Comparison of ENCODE assay signal across 18 cellular contexts in the genomic region with DNA sequence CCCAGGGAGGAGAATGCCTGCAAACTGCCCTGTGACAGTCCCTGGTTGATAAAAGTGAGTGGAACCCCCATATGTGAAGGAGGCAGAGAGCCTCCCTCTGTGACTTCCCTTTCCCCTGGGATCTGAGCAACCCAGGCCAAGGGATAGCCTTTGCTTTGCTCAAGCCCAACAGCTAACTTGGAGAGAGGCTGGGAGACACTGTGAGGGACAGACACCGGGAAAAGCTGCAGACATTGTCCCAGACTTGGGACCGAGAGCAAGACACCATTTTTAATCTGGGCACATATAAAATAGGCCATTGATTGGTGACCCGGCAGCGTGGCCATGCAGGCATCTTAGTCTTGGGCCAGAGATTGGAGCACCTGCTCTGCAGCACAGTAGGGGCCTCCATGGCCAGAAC.
DNase-seq lines count a peak whose midpoint lies in the region; TF ChIP-seq lines count a peak whose summit lies in the region.
"Had no signal": no experiment of that assay in that cellular context is flagged by ENCODE, and none has a peak within 500 bp of the region (broad histone marks: within the 10 kb centered on the region; RNA-seq: fewer than 3 reads in every experiment).

No MANE protein-coding gene starts in this region.

- TF ChIP-seq CTCF in right atrium auricular region (IDR thresholded peaks at IDR 0.05) (no peak), esophagus muscularis mucosa (IDR thresholded peaks at IDR 0.05) (no peak), A673 (conservative IDR thresholded peaks at IDR 0.05; ENCODE audit: low read depth, low read length) (no peak)

- peak overlapping the region; percentile 45 for H2AK5ac ChIP-seq in neuronal stem cell (ENCODE audit: low read depth, low read length)

- no TSS peak for BruUV-seq in A673 (replicated peaks; lab: Mats Ljungman, UMichigan)

- H2AFZ ChIP-seq in neuronal stem cell (ENCODE audit: low read length): no peak overlapping the region
- H2AFZ ChIP-seq: GM23248 had no signal

- no peak overlapping the region for H3K23ac ChIP-seq in neuronal stem cell (ENCODE audit: low read depth, low read length, poor library complexity)

- DNase-seq in right atrium auricular region (ENCODE audit: low spot score) (peak; percentile 21), cardiac septum (ENCODE audit: low spot score) (no peak), esophagus muscularis mucosa (ENCODE audit: extremely low spot score) (peak; percentile 60), neuronal stem cell (ENCODE audit: low spot score) (no peak), A673 (ENCODE audit: low spot score) (no peak), HuH-7 (ENCODE audit: low spot score) (no peak)
- DNase-seq: 8988T; C1 segment of cervical spinal cord; Calu3; CD4-positive, alpha-beta memory T cell; COR-L47; DMS53; DMS79 treated with DMSO at 0.1 percent for 48 hours; GF-D8; GM23248; H7; HCEC 1CT had no signal

- no peak overlapping the region for H4K8ac ChIP-seq in neuronal stem cell (ENCODE audit: low read depth, low read length)

- H3K36me3 ChIP-seq in right atrium auricular region (no peaks in the 10 kb centered on the region), esophagus muscularis mucosa (no peaks in the 10 kb centered on the region), neuronal stem cell (replicated peaks in 1 of 2; ENCODE audit: control insufficient read depth in 2 of 2, insufficient read depth in 2 of 2, low read length in 2 of 2) (no peaks in the 10 kb centered on the region), A673 (ENCODE audit: insufficient read depth, low read length, poor library complexity, severe bottlenecking) (no peaks in the 10 kb centered on the region)

- no peak overlapping the region for H3K4ac ChIP-seq in neuronal stem cell (ENCODE audit: low read length)

- H3K9ac ChIP-seq in neuronal stem cell (ENCODE audit: low read depth, low read length, poor library complexity): no peak overlapping the region
- H3K9ac ChIP-seq: GM23248 had no signal

- no peaks in the 10 kb centered on the region for H3K79me1 ChIP-seq in neuronal stem cell (ENCODE audit: low read depth, low read length)

- H3K4me1 ChIP-seq in right atrium auricular region (no peaks in the 10 kb centered on the region), esophagus muscularis mucosa (no peaks in the 10 kb centered on the region), neuronal stem cell (ENCODE audit: control insufficient read depth in 2 of 2, insufficient read depth in 1 of 2, low read depth in 1 of 2, low read length in 2 of 2) (no peaks in the 10 kb centered on the region), A673 (ENCODE audit: insufficient read depth, low read length, poor library complexity, severe bottlenecking) (no peaks in the 10 kb centered on the region)
- H3K4me1 ChIP-seq: A549 had no signal

- no peak overlapping the region for H3K14ac ChIP-seq in neuronal stem cell (ENCODE audit: low read length)

- H3K18ac ChIP-seq in neuronal stem cell (ENCODE audit: low read length): no peak overlapping the region

- no peak overlapping the region for H3K4me2 ChIP-seq in neuronal stem cell (ENCODE audit: insufficient read depth, low read length, poor library complexity, severe bottlenecking)
- H3K4me2 ChIP-seq: A549 had no signal

- CTCF ChIA-PET in A673 (lab: Charles Lee): no interaction called here

- H3K27ac ChIP-seq in right atrium auricular region (no peak overlapping the region), esophagus muscularis mucosa (replicated peaks in 1 of 4) (no peak overlapping the region), neuronal stem cell (replicated peaks; ENCODE audit: low read length) (no peak overlapping the region), A673 (ENCODE audit: low read depth, low read length, poor library complexity, severe bottlenecking) (no peak overlapping the region)
- H3K27ac ChIP-seq: A549, GM23248 had no signal

- no peak overlapping the region for H2BK120ac ChIP-seq in neuronal stem cell (ENCODE audit: low read depth, low read length)

- no peak overlapping the region for H2BK12ac ChIP-seq in neuronal stem cell (ENCODE audit: low read length)

- WGBS in esophagus muscularis mucosa: 100% methylated on average over 2 of the region's 4 CpGs
- WGBS in neuronal stem cell (ENCODE audit: extremely low coverage in 2 of 2, insufficient read length in 2 of 2, insufficient replicate concordance in 1 of 2), 2 donors: no CpG with 5 or more reads among the region's 4 CpGs

- H4K91ac ChIP-seq in neuronal stem cell (ENCODE audit: low read depth, low read length, poor library complexity): no peak overlapping the region

- intact Hi-C loops in cardiac septum (cut with DNase I) (no loop called here), esophagus muscularis mucosa (cut with DNase I) (no loop called here), A673 (cut with micrococcal nuclease; ENCODE audit: unreplicated experiment) (no loop called here)

- H2BK15ac ChIP-seq in neuronal stem cell (ENCODE audit: low read length): no peak overlapping the region

- TF ChIP-seq EP300 in esophagus muscularis mucosa (IDR thresholded peaks at IDR 0.05): no peak

- TF ChIP-seq POLR2A in esophagus muscularis mucosa (IDR thresholded peaks at IDR 0.05; ENCODE audit: low read depth): no peak

- H3K4me3 ChIP-seq in right atrium auricular region: no peak overlapping the region
- H3K4me3 ChIP-seq in esophagus muscularis mucosa: no peak overlapping the region
- no peak overlapping the region for H3K4me3 ChIP-seq in neuronal stem cell (ENCODE audit: low read length in 2 of 2)
- H3K4me3 ChIP-seq in A673 (ENCODE audit: low read depth, low read length, poor library complexity, severe bottlenecking): no peak overlapping the region
- H3K4me3 ChIP-seq: A549, GM23248 had no signal

- H3K9me3 ChIP-seq in right atrium auricular region: peaks cover 0 to 31% of the 10 kb centered on the region in 2 donors
- H3K9me3 ChIP-seq in esophagus muscularis mucosa: peaks cover 0 to 42% (median 27%) of the 10 kb centered on the region in 4 donors
- H3K9me3 ChIP-seq in neuronal stem cell (replicated peaks in 1 of 2; ENCODE audit: control insufficient read depth in 2 of 2, insufficient read depth in 1 of 2, low read depth in 1 of 2, low read length in 2 of 2): peaks cover 0 to 6% of the 10 kb centered on the region in 2 donors
- H3K9me3 ChIP-seq in A673 (ENCODE audit: low read depth, low read length, poor library complexity, severe bottlenecking): peaks cover 5% of the 10 kb centered on the region
- H3K9me3 ChIP-seq: A549 had no signal

- H2BK5ac ChIP-seq in neuronal stem cell (ENCODE audit: low read length): no peak overlapping the region

- POLR2A ChIA-PET in A673 (lab: Charles Lee; ENCODE audit: low non-redundant PET): no interaction called here

- H3K27me3 ChIP-seq in right atrium auricular region (no peaks in the 10 kb centered on the region), esophagus muscularis mucosa (no peaks in the 10 kb centered on the region), neuronal stem cell (ENCODE audit: control insufficient read depth in 3 of 3, insufficient read depth in 3 of 3, low read depth in 1 of 3, low read length in 3 of 3) (no peaks in the 10 kb centered on the region), A673 (replicated peaks; ENCODE audit: insufficient read depth, low read depth, low read length, poor library complexity) (no peaks in the 10 kb centered on the region)

Comparison
In these comparisons a context has a peak if more than half of its experiments do, and no peak if none do; other contexts are left out.
1. DNase-seq: peak in right atrium auricular region (single experiment) and esophagus muscularis mucosa (single experiment); none in cardiac septum (single experiment), neuronal stem cell (single experiment), A673 (single experiment) and HuH-7 (single experiment).